ENCODE assay signal across 1 cellular context in the genomic region with DNA sequence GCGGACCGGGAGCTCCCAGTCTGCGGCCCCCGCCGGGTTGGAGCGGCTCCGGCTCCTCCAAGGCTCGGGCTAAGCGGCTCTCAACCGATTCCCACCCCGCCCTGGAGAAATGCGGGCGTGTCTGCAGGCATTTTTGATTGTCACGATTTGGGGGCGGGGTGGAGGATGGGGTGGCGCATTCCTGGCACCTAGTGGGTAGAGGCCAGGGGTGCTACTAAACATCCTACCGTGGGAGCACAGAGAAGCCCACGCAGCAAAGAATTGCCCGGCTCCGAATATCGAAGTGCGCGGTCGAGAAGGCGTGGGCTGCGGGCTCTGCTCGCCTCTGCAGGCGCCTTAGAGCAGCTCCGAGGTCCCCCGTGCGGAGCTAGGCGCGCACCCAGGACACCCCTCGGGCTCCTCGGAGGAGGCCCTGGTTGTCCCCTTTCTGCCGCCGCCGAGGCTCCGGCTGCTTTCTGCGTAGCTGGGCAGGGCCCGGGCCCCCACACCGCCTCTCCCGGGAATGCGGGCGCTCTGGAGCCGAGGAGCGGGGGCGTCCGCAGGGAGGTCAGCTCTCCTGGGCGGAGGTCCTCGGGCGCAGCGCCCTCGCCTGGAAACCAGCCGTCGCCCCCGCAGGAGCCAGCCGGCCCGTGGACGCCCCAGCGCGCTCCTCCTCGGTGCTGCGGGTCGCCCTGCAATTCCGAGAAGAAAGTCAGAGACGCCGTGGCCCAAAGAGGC.
A peak's percentile ranks its signal among the peaks of the same experiment; 100 is the strongest.
TF ChIP-seq lines count a peak whose summit lies in the region.

No MANE protein-coding gene starts in this region.

TF ChIP-seq in WTC11, 78 proteins besides CTCF, POLR2A, EP300 and RAD21 (continued from another document):
- 0 out of 2 replicates have a peak, but pooled peaks have one; percentile 55 for TF ChIP-seq ZNF232 (CRISPR knock-in tag; IDR thresholded peaks at IDR 0.05)
- TF ChIP-seq ZNF138 (CRISPR knock-in tag; conservative IDR thresholded peaks at IDR 0.05), result no peak
